ENCODE assay signal across 23 cellular contexts in genomic region chr10:92886334-92886961, GRCh38. TPM values are rescaled to one million over a fixed set of nuclear protein-coding genes. Genes with fewer than 3 reads are reported as not detected.
DNase-seq lines count a peak whose midpoint lies in the region; ATAC-seq, FAIRE-seq and TF ChIP-seq lines count a peak whose summit lies in the region.
"Had no signal": no experiment of that assay in that cellular context is flagged by ENCODE, and none has a peak within 500 bp of the region (broad histone marks: within the 10 kb centered on the region; RNA-seq: fewer than 3 reads in every experiment).

No MANE protein-coding gene starts in this region.

- H2AFZ ChIP-seq in GM23248, result no peak overlapping the region
- H2AFZ ChIP-seq: neural progenitor cell had no signal

- H3K36me3 ChIP-seq in GM23248 (ENCODE audit: low read depth) (no peaks in the 10 kb centered on the region), Panc1 (ENCODE audit: control insufficient read depth, insufficient read depth, low read length) (no peaks in the 10 kb centered on the region), pancreas (no peaks in the 10 kb centered on the region)
- H3K36me3 ChIP-seq: gastroesophageal sphincter, HAP-1, left lung, neural progenitor cell, tibial nerve had no signal

- ATAC-seq in Panc1 (peak; percentile 65), foreskin keratinocyte (peak; percentile 33), pancreas (peak in 3 of 4 donors; percentile 34 to 56 (median 51))
- ATAC-seq: gastroesophageal sphincter, left lung, T-helper 17 cell had no signal

- WGBS in GM23248 (ENCODE audit: low coverage in 1 of 2, low lambda C conversion rate in 2 of 2, missing lambda C conversion rate in 2 of 2), 2 experiments, result 100% methylated on average over 1 of the region's 1 CpG
- WGBS in pancreas, 2 donors, result 95 to 98% methylated on average over 1 of the region's 1 CpG

- POLR2A ChIA-PET in Panc1 (lab: Charles Lee), result interaction anchor here (0.6 kb wide), 1 partner anchor 40 kb away, joined by 3 read pairs; no protein-coding TSS in a partner anchor

- TF ChIP-seq CTCF in Panc1 (IDR thresholded peaks at IDR 0.05) (no peak), foreskin keratinocyte (conservative IDR thresholded peaks at IDR 0.05) (no peak), pancreas (IDR thresholded peaks at IDR 0.05) (no peak)

- no peak for FAIRE-seq in pancreas (lab: Jason Lieb, UNC)

- DNase-seq in GM23248 (peak; percentile 2), Panc1 (ENCODE audit: low read depth, low spot score) (no peak), foreskin keratinocyte (peak in 1 of 2 donors; percentile 25), pancreas (no peak), NCI-H2196 treated with DMSO at 0.1 percent for 48 hours (lab: John Stamatoyannopoulos, UW; ENCODE audit: unreplicated experiment) (no peak), KG1 (lab: John Stamatoyannopoulos, UW) (no peak), DMS153 treated with DMSO at 0.1 percent for 48 hours (lab: John Stamatoyannopoulos, UW; ENCODE audit: unreplicated experiment) (no peak)
- DNase-seq: activated CD4-positive, alpha-beta memory T cell treated with anti-CD3 and anti-CD28 coated beads, Interleukin-2, amount 10 ng/mL, durations not matched to agents 7 days and 5 days; activated naive CD4-positive, alpha-beta T cell; CD8-positive, alpha-beta memory T cell; cerebellar nuclear complex; left lung; NCI-H1417 treated with DMSO at 0.1 percent for 48 hours; NCI-H2171; psoas muscle; stimulated activated naive CD4-positive, alpha-beta T cell treated with Interleukin-2 at 50 U/mL for 16 hours; T-helper 17 cell had no signal

- H3K27me3 ChIP-seq in GM23248 (replicated peaks; ENCODE audit: insufficient read depth) (no peaks in the 10 kb centered on the region), Panc1 (ENCODE audit: control insufficient read depth, insufficient read depth, low read length) (no peaks in the 10 kb centered on the region), foreskin keratinocyte (peaks cover 2% of the 10 kb centered on the region), pancreas (no peaks in the 10 kb centered on the region)
- H3K27me3 ChIP-seq: gastroesophageal sphincter, left lung, neural progenitor cell, tibial nerve had no signal

- no TSS peak for BruUV-seq in Panc1 (replicated peaks; lab: Mats Ljungman, UMichigan)

- intact Hi-C loops in Panc1 (cut with micrococcal nuclease; ENCODE audit: unreplicated experiment), result loop anchor here (10.0 kb wide), 1 partner anchor 188 kb away; the partner anchor contains the start of gene CYP26A1
- intact Hi-C loops in pancreas (cut with DNase I), result no loop called here

- no peaks in the 10 kb centered on the region for H3K4me1 ChIP-seq in GM23248 (ENCODE audit: insufficient read depth)
- peaks cover 14% of the 10 kb centered on the region for H3K4me1 ChIP-seq in Panc1 (ENCODE audit: control insufficient read depth, insufficient read depth, low read length)
- no peaks in the 10 kb centered on the region for H3K4me1 ChIP-seq in foreskin keratinocyte
- peaks cover 0 to 4% (median 3%) of the 10 kb centered on the region in 3 donors for H3K4me1 ChIP-seq in pancreas
- H3K4me1 ChIP-seq: HAP-1, left lung, neural progenitor cell, tibial nerve had no signal

- H3K79me2 ChIP-seq in GM23248 (ENCODE audit: insufficient read depth), result no peaks in the 10 kb centered on the region

- H3F3A ChIP-seq in GM23248 (ENCODE audit: insufficient read depth), result no peaks in the 10 kb centered on the region

- CTCF ChIA-PET in Panc1 (lab: Charles Lee), result interaction anchor here (0.6 to 0.7 kb wide), 3 partner anchors 123 to 237 kb away, joined by 4 to 13 read pairs (median 12); no protein-coding TSS in a partner anchor

- H3K4me3 ChIP-seq in GM23248 (no peak overlapping the region), Panc1 (ENCODE audit: low read depth in 2 of 2, low read length in 2 of 2) (no peak overlapping the region), pancreas (no peak overlapping the region)
- H3K4me3 ChIP-seq: gastroesophageal sphincter, HAP-1, left lung, neural progenitor cell, psoas muscle, skin epidermis, tibial nerve had no signal

- H3K9me3 ChIP-seq in GM23248 (ENCODE audit: low read depth) (no peaks in the 10 kb centered on the region), Panc1 (ENCODE audit: control insufficient read depth, insufficient read depth, low read depth, low read length) (no peaks in the 10 kb centered on the region), pancreas (no peaks in the 10 kb centered on the region)
- H3K9me3 ChIP-seq: gastroesophageal sphincter, HAP-1, left lung, psoas muscle, tibial nerve had no signal

- no peaks in the 10 kb centered on the region for H4K20me1 ChIP-seq in GM23248 (ENCODE audit: insufficient read depth)

- in situ Hi-C loops in GM23248 (cut with MboI) (loop anchor here (25.0 kb wide), 1 partner anchor 626 kb away; no protein-coding TSS in a partner anchor), Panc1 (cut with HindIII; ENCODE audit: low pct_unique_long_range_greater_than_20kb, low sequenced_read_pairs) (no loop called here)

- H3K9ac ChIP-seq in GM23248, result no peak overlapping the region
- H3K9ac ChIP-seq: neural progenitor cell had no signal

- H3K9me2 ChIP-seq in GM23248 (ENCODE audit: insufficient read depth), result no peaks in the 10 kb centered on the region

- no peak overlapping the region for H3K4me2 ChIP-seq in GM23248 (ENCODE audit: unreplicated experiment)
- H3K4me2 ChIP-seq: neural progenitor cell had no signal

- H3K27ac ChIP-seq in GM23248 (no peak overlapping the region), Panc1 (ENCODE audit: low read length) (0 out of 2 replicates have a peak overlapping the region, but pooled peaks have one; percentile 12), foreskin keratinocyte (no peak overlapping the region), pancreas (no peak overlapping the region)
- H3K27ac ChIP-seq: gastroesophageal sphincter, left lung, neural progenitor cell, psoas muscle, skin epidermis, tibial nerve, VCaP had no signal

RNA-seq across cellular contexts. Expression of gene EXOC6, which starts 38.1 kb away (rescaled TPM):
- 2.0 and 3.4 TPM in 2 replicates for total RNA-seq in GM23248 (2014; rRNA removed; shearing (Covaris generic))
- polyA plus RNA-seq in GM23248 (2016; fragmentation: Nextera tagmentation; extraction: Ambion mirVana), result 2.0 TPM in 2 replicates
- total RNA-seq in Panc1 (2021; ENCODE audit: unreplicated experiment), result 17.0 TPM
- 7.8 TPM for polyA plus RNA-seq in Panc1 (2012; ENCODE audit: insufficient read length)
- 1.8 and 2.2 TPM in 2 replicates for total RNA-seq in foreskin keratinocyte
- 0.79 and 0.84 TPM in 2 replicates for polyA plus RNA-seq in foreskin keratinocyte
- 10 to 100 TPM in 1 of 6 donors, 1 to 10 TPM in 5; 4.2 to 10.3 (median 7.7) TPM for total RNA-seq in pancreas
- polyA plus RNA-seq in pancreas, result 1 to 10 TPM; 5.0 to 7.2 TPM
